In the genomic region with DNA sequence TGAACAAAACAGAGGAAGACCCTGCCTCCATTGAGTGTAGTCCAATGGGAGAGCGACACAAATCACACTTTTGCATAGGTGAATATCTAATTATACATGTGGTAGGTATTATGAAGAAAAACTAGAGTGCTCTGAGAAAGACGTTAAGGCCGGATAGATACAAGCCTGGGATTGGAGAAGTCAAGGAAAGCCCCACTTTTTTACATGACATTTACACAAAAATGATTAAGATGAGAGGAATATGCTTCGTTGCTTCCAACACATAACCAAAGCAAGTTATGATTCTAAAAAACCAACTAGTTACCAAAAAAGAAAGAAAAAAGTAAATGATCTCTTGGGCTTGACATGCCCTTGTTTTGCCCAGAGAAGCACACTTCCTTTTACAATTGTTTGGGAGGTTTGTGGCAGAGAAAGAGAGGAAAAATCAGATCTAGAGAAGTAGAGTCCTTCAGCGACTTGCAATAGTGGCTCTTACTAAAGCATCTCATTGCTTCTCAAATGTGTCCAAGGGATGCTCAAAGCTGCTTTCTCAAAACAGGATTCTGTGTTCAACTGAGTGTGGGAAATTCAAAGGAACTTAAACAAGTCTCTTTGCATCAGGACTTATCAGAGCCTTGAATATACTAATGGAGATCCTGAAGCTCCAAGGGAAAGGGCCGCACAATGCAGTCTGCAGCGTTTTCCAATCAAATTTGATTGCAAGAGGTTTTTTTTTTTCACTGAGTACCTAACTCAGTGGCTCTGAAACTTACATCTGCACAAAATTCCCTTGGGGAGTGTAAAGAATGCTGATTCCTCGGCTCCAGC, we compare ENCODE assay signal across 12 cellular contexts. TPM values are rescaled to one million over a fixed set of nuclear protein-coding genes. Genes with fewer than 3 reads are reported as not detected.
A peak's percentile ranks its signal among the peaks of the same experiment; 100 is the strongest.
DNase-seq lines count a peak whose midpoint lies in the region; ATAC-seq and TF ChIP-seq lines count a peak whose summit lies in the region.
"Had no signal": no experiment of that assay in that cellular context is flagged by ENCODE, and none has a peak within 500 bp of the region (broad histone marks: within the 10 kb centered on the region; RNA-seq: fewer than 3 reads in every experiment).

No MANE protein-coding gene starts in this region.

- H3K36me3 ChIP-seq in BLaER1, result peaks cover 81% of the 10 kb centered on the region
- no peaks in the 10 kb centered on the region for H3K36me3 ChIP-seq in aorta (ENCODE audit: control insufficient read depth in 1 of 2, insufficient read depth in 2 of 2, low read length in 1 of 2)
- H3K36me3 ChIP-seq: cardiac muscle cell, pancreas had no signal

- CTCF ChIA-PET in activated CD8-positive, alpha-beta T cell treated with anti-CD3 and anti-CD28 coated beads for 36 hours (lab: Charles Lee), result interaction anchor here (1.0 to 5.8 kb wide), 5 partner anchors 13 to 100 kb away, joined by 3 to 54 read pairs (median 4); no protein-coding TSS in a partner anchor

- WGBS in aorta, 2 donors, result 86 to 87% methylated on average over 8 of the region's 8 CpGs

- H3K27me3 ChIP-seq in BLaER1, result no peaks in the 10 kb centered on the region
- no peaks in the 10 kb centered on the region for H3K27me3 ChIP-seq in aorta (ENCODE audit: control insufficient read depth in 1 of 2, insufficient read depth in 2 of 2, low read length in 1 of 2)
- H3K27me3 ChIP-seq: pancreas had no signal

- H3K27ac ChIP-seq in BLaER1 (no peak overlapping the region), aorta (ENCODE audit: low read depth in 1 of 2, low read length in 2 of 2) (no peak overlapping the region)
- H3K27ac ChIP-seq: cardiac muscle cell, pancreas had no signal

- peaks cover 94% of the 10 kb centered on the region for H3K4me1 Mint-ChIP-seq in activated CD8-positive, alpha-beta T cell treated with anti-CD3 and anti-CD28 coated beads for 36 hours (ENCODE audit: low read depth)

- no peak for DNase-seq in activated CD8-positive, alpha-beta T cell treated with anti-CD3 and anti-CD28 coated beads for 36 hours
- no peak for DNase-seq in NCI-H2081 (lab: John Stamatoyannopoulos, UW)
- DNase-seq in NCI-H1092 treated with DMSO at 0.1 percent for 48 hours (lab: John Stamatoyannopoulos, UW), result no peak
- no peak for DNase-seq in aorta
- no peak for DNase-seq in NCI-H510A (lab: John Stamatoyannopoulos, UW)
- DNase-seq: NCI-H446, pancreas had no signal

- peak overlapping the region; percentile 23; the same call in 1 of the 2 replicates for H3K9ac ChIP-seq in BLaER1

- peak overlapping the region; percentile 97 for H3K4me2 ChIP-seq in BLaER1

- H3K27me3 Mint-ChIP-seq in activated CD8-positive, alpha-beta T cell treated with anti-CD3 and anti-CD28 coated beads for 36 hours, result no peaks in the 10 kb centered on the region

- H4K20me1 ChIP-seq in BLaER1, result peaks cover 100% of the 10 kb centered on the region

- no peak overlapping the region for H3K4me3 ChIP-seq in BLaER1
- no peak overlapping the region for H3K4me3 ChIP-seq in aorta (ENCODE audit: low read length in 2 of 2)
- H3K4me3 ChIP-seq: cardiac muscle cell, pancreas had no signal

- intact Hi-C loops in activated CD8-positive, alpha-beta T cell treated with anti-CD3 and anti-CD28 coated beads for 36 hours (cut with micrococcal nuclease), result loop anchor here (5.0 kb wide), 1 partner anchor 35 kb away; no protein-coding TSS in a partner anchor
- intact Hi-C loops in aorta (cut with DNase I), result no loop called here

- H3K4me1 ChIP-seq in BLaER1, result peaks cover 99% of the 10 kb centered on the region
- no peaks in the 10 kb centered on the region for H3K4me1 ChIP-seq in aorta (ENCODE audit: control insufficient read depth in 1 of 2, insufficient read depth in 2 of 2, low read length in 2 of 2)

- no peak for TF ChIP-seq CTCF in activated CD8-positive, alpha-beta T cell treated with anti-CD3 and anti-CD28 coated beads for 36 hours (IDR thresholded peaks at IDR 0.05)

- H3K9me3 Mint-ChIP-seq in activated CD8-positive, alpha-beta T cell treated with anti-CD3 and anti-CD28 coated beads for 36 hours, result no peaks in the 10 kb centered on the region

- H3K4me3 Mint-ChIP-seq in activated CD8-positive, alpha-beta T cell treated with anti-CD3 and anti-CD28 coated beads for 36 hours, result no peak overlapping the region

- POLR2A ChIA-PET in activated CD8-positive, alpha-beta T cell treated with anti-CD3 and anti-CD28 coated beads for 36 hours (lab: Charles Lee), result interaction anchor here (1.0 to 2.3 kb wide), 8 partner anchors 10 to 209 kb away, joined by 3 to 9 read pairs (median 4); partner anchors contain the start of gene FLI1

- H3K27ac Mint-ChIP-seq in activated CD8-positive, alpha-beta T cell treated with anti-CD3 and anti-CD28 coated beads for 36 hours, result peak overlapping the region; percentile 22

- H3K36me3 Mint-ChIP-seq in activated CD8-positive, alpha-beta T cell treated with anti-CD3 and anti-CD28 coated beads for 36 hours (ENCODE audit: low read depth), result peaks cover 16% of the 10 kb centered on the region

- no peaks in the 10 kb centered on the region for H3K9me3 ChIP-seq in BLaER1
- no peaks in the 10 kb centered on the region for H3K9me3 ChIP-seq in aorta (ENCODE audit: control insufficient read depth, low read length)
- H3K9me3 ChIP-seq: pancreas had no signal

- ATAC-seq in GM19035 (IDR thresholded peaks at IDR 0.05; ENCODE audit: unreplicated experiment), result peak; percentile 41
- ATAC-seq in HG03039 (IDR thresholded peaks at IDR 0.05; ENCODE audit: unreplicated experiment), result peak; percentile 30
- ATAC-seq in activated CD8-positive, alpha-beta T cell treated with anti-CD3 and anti-CD28 coated beads for 36 hours, result no peak
- ATAC-seq in aorta (ENCODE audit: low FRiP score), result no peak
- ATAC-seq: HCT116, pancreas had no signal

RNA-seq across cellular contexts. Expression of gene FLI1, which starts 38.8 kb away (rescaled TPM):
- 10 to 100 TPM; 43.8 to 47.8 TPM for total RNA-seq in activated CD8-positive, alpha-beta T cell treated with anti-CD3 and anti-CD28 coated beads for 36 hours
- total RNA-seq in aorta, result 10 to 100 TPM; 32.5 to 65.0 TPM
- 1 to 10 TPM; 4.1 to 5.5 TPM for polyA plus RNA-seq in aorta

Comparison
In these comparisons a context has a peak if more than half of its experiments do, and no peak if none do; other contexts are left out.
1. ATAC-seq: peak in GM19035 (single experiment) and HG03039 (single experiment); none in activated CD8-positive, alpha-beta T cell treated with anti-CD3 and anti-CD28 coated beads for 36 hours (single experiment) and aorta (single experiment).